ENCODE assay signal across 1 cellular context in the genomic region with DNA sequence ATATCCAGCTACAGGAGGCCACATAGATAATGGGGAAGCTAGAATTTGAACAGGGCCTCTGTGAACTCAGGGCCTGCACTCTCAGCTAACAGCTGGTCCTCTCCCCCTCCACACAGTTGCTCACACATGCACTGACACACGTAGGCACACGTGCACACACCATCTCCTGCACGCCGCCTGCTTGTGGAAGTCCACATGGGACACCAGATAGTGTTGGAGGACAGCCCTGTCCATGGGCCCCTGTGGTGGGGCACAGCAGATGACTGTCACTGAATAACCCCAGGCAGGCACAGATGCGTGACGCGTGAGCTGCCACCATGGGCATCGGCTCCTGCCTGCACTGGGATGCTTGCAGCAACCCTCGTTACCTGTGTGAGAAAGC.
TF ChIP-seq lines count a peak whose summit lies in the region.

No MANE protein-coding gene starts in this region.

TF ChIP-seq in HepG2, 621 proteins besides CTCF, POLR2A, EP300 and RAD21 (continued from another document and continues in another):
- TF ChIP-seq, protein P1, sequence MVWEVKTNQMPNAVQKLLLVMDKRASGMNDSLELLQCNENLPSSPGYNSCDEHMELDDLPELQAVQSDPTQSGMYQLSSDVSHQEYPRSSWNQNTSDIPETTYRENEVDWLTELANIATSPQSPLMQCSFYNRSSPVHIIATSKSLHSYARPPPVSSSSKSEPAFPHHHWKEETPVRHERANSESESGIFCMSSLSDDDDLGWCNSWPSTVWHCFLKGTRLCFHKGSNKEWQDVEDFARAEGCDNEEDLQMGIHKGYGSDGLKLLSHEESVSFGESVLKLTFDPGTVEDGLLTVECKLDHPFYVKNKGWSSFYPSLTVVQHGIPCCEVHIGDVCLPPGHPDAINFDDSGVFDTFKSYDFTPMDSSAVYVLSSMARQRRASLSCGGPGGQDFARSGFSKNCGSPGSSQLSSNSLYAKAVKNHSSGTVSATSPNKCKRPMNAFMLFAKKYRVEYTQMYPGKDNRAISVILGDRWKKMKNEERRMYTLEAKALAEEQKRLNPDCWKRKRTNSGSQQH (CRISPR knock-in tag; IDR thresholded peaks at IDR 0.05; ENCODE audit: low read depth) = no peak
- no peak for TF ChIP-seq SKI (IDR thresholded peaks at IDR 0.05; ENCODE audit: partially characterized antibody)
- no peak for TF ChIP-seq SALL1 (CRISPR knock-in tag; IDR thresholded peaks at IDR 0.05)
- no peak for TF ChIP-seq SETDB1 (CRISPR knock-in tag; IDR thresholded peaks at IDR 0.05; ENCODE audit: borderline replicate concordance)
- TF ChIP-seq, protein P2, sequence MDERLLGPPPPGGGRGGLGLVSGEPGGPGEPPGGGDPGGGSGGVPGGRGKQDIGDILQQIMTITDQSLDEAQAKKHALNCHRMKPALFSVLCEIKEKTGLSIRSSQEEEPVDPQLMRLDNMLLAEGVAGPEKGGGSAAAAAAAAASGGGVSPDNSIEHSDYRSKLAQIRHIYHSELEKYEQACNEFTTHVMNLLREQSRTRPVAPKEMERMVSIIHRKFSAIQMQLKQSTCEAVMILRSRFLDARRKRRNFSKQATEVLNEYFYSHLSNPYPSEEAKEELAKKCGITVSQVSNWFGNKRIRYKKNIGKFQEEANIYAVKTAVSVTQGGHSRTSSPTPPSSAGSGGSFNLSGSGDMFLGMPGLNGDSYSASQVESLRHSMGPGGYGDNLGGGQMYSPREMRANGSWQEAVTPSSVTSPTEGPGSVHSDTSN (CRISPR knock-in tag; IDR thresholded peaks at IDR 0.05) = no peak
- TF ChIP-seq REL (CRISPR knock-in tag; conservative IDR thresholded peaks at IDR 0.05) = no peak
- TF ChIP-seq ZNF143 (CRISPR knock-in tag; IDR thresholded peaks at IDR 0.05) = no peak
- TF ChIP-seq ZFX (CRISPR knock-in tag; IDR thresholded peaks at IDR 0.05; ENCODE audit: low read depth) = peak; percentile 30
- TF ChIP-seq, protein P3, sequence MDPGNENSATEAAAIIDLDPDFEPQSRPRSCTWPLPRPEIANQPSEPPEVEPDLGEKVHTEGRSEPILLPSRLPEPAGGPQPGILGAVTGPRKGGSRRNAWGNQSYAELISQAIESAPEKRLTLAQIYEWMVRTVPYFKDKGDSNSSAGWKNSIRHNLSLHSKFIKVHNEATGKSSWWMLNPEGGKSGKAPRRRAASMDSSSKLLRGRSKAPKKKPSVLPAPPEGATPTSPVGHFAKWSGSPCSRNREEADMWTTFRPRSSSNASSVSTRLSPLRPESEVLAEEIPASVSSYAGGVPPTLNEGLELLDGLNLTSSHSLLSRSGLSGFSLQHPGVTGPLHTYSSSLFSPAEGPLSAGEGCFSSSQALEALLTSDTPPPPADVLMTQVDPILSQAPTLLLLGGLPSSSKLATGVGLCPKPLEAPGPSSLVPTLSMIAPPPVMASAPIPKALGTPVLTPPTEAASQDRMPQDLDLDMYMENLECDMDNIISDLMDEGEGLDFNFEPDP (CRISPR knock-in tag; conservative IDR thresholded peaks at IDR 0.05) = 0 out of 2 replicates have a peak, but pooled peaks have one; percentile 94
- TF ChIP-seq TAF1 (CRISPR knock-in tag; IDR thresholded peaks at IDR 0.05) = 0 out of 2 replicates have a peak, but pooled peaks have one; percentile 15
- TF ChIP-seq BRD4 (CRISPR knock-in tag; IDR thresholded peaks at IDR 0.05) = no peak
- TF ChIP-seq KLF13 (CRISPR knock-in tag; IDR thresholded peaks at IDR 0.05) = no peak
- TF ChIP-seq ZBTB21 (CRISPR knock-in tag; IDR thresholded peaks at IDR 0.05) = no peak
- no peak for TF ChIP-seq ZNF317 (CRISPR knock-in tag; IDR thresholded peaks at IDR 0.05)
- no peak for TF ChIP-seq RAD51 (IDR thresholded peaks at IDR 0.05; ENCODE audit: borderline replicate concordance)
- TF ChIP-seq RXRA (CRISPR knock-in tag; IDR thresholded peaks at IDR 0.05) = no peak
- TF ChIP-seq SATB2 (CRISPR knock-in tag; IDR thresholded peaks at IDR 0.05) = no peak
- 0 out of 2 replicates have a peak, but pooled peaks have one; percentile 44 for TF ChIP-seq CC2D1A (CRISPR knock-in tag; IDR thresholded peaks at IDR 0.05)
- TF ChIP-seq, protein P4, sequence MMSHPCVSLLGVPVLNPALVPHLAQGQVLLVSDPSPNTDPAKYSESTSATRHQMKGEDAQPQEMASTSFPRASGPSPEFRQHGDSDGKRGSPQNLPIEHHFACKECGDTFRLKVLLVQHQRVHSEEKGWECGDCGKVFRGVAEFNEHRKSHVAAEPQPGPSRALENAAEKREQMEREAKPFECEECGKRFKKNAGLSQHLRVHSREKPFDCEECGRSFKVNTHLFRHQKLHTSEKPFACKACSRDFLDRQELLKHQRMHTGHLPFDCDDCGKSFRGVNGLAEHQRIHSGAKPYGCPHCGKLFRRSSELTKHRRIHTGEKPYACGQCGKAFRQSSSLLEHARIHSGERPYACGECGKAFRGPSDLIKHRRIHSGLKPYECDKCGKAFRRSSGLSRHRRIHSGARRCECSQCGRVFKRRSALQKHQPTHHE (CRISPR knock-in tag; IDR thresholded peaks at IDR 0.05; ENCODE audit: borderline replicate concordance) = no peak
- no peak for TF ChIP-seq MEF2D (CRISPR knock-in tag; IDR thresholded peaks at IDR 0.05)
- TF ChIP-seq ZNF615 (CRISPR knock-in tag; IDR thresholded peaks at IDR 0.05; ENCODE audit: borderline replicate concordance) = no peak
- TF ChIP-seq, protein P5, sequence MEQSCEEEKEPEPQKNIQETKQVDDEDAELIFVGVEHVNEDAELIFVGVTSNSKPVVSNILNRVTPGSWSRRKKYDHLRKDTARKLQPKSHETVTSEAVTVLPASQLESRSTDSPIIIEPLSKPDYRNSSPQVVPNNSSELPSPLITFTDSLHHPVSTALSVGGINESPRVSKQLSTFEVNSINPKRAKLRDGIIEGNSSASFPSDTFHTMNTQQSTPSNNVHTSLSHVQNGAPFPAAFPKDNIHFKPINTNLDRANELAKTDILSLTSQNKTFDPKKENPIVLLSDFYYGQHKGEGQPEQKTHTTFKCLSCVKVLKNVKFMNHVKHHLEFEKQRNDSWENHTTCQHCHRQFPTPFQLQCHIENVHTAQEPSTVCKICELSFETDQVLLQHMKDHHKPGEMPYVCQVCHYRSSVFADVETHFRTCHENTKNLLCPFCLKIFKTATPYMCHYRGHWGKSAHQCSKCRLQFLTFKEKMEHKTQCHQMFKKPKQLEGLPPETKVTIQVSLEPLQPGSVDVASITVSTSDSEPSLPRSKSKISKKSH (CRISPR knock-in tag; IDR thresholded peaks at IDR 0.05; ENCODE audit: borderline replicate concordance) = no peak
- no peak for TF ChIP-seq TEAD3 (CRISPR knock-in tag; optimal IDR thresholded peaks at IDR 0.05; ENCODE audit: borderline replicate concordance)
- TF ChIP-seq RFXANK (CRISPR knock-in tag; IDR thresholded peaks at IDR 0.05) = no peak
- TF ChIP-seq KDM3A (CRISPR knock-in tag; IDR thresholded peaks at IDR 0.05; ENCODE audit: low read depth) = no peak
- TF ChIP-seq ZSCAN20 (CRISPR knock-in tag; IDR thresholded peaks at IDR 0.05; ENCODE audit: borderline replicate concordance) = no peak
- TF ChIP-seq MEIS1 (CRISPR knock-in tag; IDR thresholded peaks at IDR 0.05; ENCODE audit: borderline replicate concordance) = no peak
- TF ChIP-seq, protein P6, sequence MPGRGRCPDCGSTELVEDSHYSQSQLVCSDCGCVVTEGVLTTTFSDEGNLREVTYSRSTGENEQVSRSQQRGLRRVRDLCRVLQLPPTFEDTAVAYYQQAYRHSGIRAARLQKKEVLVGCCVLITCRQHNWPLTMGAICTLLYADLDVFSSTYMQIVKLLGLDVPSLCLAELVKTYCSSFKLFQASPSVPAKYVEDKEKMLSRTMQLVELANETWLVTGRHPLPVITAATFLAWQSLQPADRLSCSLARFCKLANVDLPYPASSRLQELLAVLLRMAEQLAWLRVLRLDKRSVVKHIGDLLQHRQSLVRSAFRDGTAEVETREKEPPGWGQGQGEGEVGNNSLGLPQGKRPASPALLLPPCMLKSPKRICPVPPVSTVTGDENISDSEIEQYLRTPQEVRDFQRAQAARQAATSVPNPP (CRISPR knock-in tag; IDR thresholded peaks at IDR 0.05) = no peak
- no peak for TF ChIP-seq ZNF329 (CRISPR knock-in tag; IDR thresholded peaks at IDR 0.05; ENCODE audit: low read depth)
- TF ChIP-seq ETV5 (CRISPR knock-in tag; IDR thresholded peaks at IDR 0.05; ENCODE audit: borderline replicate concordance) = no peak
- 0 out of 2 replicates have a peak, but pooled peaks have one; percentile 13 for TF ChIP-seq CREBL2 (CRISPR knock-in tag; IDR thresholded peaks at IDR 0.05; ENCODE audit: borderline replicate concordance)
- no peak for TF ChIP-seq ZNF549 (CRISPR knock-in tag; IDR thresholded peaks at IDR 0.05)
- no peak for TF ChIP-seq SIX1 (CRISPR knock-in tag; IDR thresholded peaks at IDR 0.05; ENCODE audit: borderline replicate concordance)
- TF ChIP-seq ZNF180 (CRISPR knock-in tag; IDR thresholded peaks at IDR 0.05; ENCODE audit: borderline replicate concordance, low read depth) = no peak
- no peak for TF ChIP-seq ZNF747 (CRISPR knock-in tag; IDR thresholded peaks at IDR 0.05; ENCODE audit: borderline replicate concordance)
- TF ChIP-seq DBP (CRISPR knock-in tag; IDR thresholded peaks at IDR 0.05; ENCODE audit: not compliant biosample characterization) = no peak
- TF ChIP-seq, protein P7, sequence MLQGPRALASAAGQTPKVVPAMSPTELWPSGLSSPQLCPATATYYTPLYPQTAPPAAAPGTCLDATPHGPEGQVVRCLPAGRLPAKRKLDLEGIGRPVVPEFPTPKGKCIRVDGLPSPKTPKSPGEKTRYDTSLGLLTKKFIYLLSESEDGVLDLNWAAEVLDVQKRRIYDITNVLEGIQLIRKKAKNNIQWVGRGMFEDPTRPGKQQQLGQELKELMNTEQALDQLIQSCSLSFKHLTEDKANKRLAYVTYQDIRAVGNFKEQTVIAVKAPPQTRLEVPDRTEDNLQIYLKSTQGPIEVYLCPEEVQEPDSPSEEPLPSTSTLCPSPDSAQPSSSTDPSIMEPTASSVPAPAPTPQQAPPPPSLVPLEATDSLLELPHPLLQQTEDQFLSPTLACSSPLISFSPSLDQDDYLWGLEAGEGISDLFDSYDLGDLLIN (CRISPR knock-in tag; IDR thresholded peaks at IDR 0.05; ENCODE audit: borderline replicate concordance) = no peak
- no peak for TF ChIP-seq THAP8 (CRISPR knock-in tag; IDR thresholded peaks at IDR 0.05; ENCODE audit: borderline replicate concordance)
- no peak for TF ChIP-seq ZNF672 (CRISPR knock-in tag; IDR thresholded peaks at IDR 0.05)
- TF ChIP-seq CSRNP2 (CRISPR knock-in tag; conservative IDR thresholded peaks at IDR 0.05; ENCODE audit: low read depth) = no peak
- TF ChIP-seq, protein P8, sequence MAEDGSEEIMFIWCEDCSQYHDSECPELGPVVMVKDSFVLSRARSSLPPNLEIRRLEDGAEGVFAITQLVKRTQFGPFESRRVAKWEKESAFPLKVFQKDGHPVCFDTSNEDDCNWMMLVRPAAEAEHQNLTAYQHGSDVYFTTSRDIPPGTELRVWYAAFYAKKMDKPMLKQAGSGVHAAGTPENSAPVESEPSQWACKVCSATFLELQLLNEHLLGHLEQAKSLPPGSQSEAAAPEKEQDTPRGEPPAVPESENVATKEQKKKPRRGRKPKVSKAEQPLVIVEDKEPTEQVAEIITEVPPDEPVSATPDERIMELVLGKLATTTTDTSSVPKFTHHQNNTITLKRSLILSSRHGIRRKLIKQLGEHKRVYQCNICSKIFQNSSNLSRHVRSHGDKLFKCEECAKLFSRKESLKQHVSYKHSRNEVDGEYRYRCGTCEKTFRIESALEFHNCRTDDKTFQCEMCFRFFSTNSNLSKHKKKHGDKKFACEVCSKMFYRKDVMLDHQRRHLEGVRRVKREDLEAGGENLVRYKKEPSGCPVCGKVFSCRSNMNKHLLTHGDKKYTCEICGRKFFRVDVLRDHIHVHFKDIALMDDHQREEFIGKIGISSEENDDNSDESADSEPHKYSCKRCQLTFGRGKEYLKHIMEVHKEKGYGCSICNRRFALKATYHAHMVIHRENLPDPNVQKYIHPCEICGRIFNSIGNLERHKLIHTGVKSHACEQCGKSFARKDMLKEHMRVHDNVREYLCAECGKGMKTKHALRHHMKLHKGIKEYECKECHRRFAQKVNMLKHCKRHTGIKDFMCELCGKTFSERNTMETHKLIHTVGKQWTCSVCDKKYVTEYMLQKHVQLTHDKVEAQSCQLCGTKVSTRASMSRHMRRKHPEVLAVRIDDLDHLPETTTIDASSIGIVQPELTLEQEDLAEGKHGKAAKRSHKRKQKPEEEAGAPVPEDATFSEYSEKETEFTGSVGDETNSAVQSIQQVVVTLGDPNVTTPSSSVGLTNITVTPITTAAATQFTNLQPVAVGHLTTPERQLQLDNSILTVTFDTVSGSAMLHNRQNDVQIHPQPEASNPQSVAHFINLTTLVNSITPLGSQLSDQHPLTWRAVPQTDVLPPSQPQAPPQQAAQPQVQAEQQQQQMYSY (CRISPR knock-in tag; IDR thresholded peaks at IDR 0.05) = no peak
- 0 out of 2 replicates have a peak, but pooled peaks have one; percentile 19 for TF ChIP-seq HES4 (CRISPR knock-in tag; IDR thresholded peaks at IDR 0.05; ENCODE audit: borderline replicate concordance)
- no peak for TF ChIP-seq ZMAT5 (CRISPR knock-in tag; IDR thresholded peaks at IDR 0.05; ENCODE audit: borderline replicate concordance, low read depth)
- no peak for TF ChIP-seq RARA (CRISPR knock-in tag; IDR thresholded peaks at IDR 0.05)
- TF ChIP-seq WIZ (CRISPR knock-in tag; IDR thresholded peaks at IDR 0.05) = no peak
- no peak for TF ChIP-seq PRMT3 (CRISPR knock-in tag; IDR thresholded peaks at IDR 0.05; ENCODE audit: borderline replicate concordance, low read depth)
- TF ChIP-seq ZNF772 (CRISPR knock-in tag; IDR thresholded peaks at IDR 0.05) = no peak
